In the genomic region with DNA sequence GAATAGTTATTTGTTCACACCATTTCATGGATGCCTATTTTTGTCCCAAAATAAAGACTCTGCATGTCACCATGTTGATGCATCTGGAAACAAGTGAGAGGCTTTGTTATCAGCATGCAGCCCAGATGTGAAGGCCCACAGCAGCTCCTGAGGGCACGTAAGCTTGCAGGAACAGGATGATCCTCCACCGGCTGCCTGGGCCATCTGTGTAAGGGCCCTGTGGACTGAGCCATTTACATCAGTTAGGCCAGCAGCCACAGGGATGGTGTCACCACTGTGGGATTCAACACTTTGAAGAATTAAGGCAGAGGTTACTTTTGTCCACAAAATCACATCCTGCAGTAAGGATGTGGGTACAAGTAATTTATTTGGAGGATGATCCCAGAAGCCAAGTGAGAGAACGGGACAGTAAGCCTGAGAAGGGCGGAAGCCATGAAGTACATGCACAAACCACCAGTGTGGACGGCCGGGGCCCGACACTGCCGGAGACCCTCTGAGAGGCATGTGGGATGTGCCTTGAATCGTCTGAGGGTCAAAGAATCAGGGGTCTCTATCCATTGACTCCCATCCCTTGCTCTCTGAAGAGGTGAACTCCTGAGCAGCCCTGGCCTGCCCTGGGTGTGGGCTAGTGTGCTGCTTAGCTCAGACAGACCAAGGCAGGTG, we compare ENCODE assay signal across 25 cellular contexts.
DNase-seq lines count a peak whose midpoint lies in the region; FAIRE-seq and TF ChIP-seq lines count a peak whose summit lies in the region.
"Had no signal": no experiment of that assay in that cellular context is flagged by ENCODE, and none has a peak within 500 bp of the region (broad histone marks: within the 10 kb centered on the region; RNA-seq: fewer than 3 reads in every experiment).

No MANE protein-coding gene starts in this region.

- no peak overlapping the region for H3K4me3 Mint-ChIP-seq in activated CD4-positive, alpha-beta memory T cell treated with anti-CD3 and anti-CD28 coated beads for 36 hours
- H3K4me3 Mint-ChIP-seq: CD8-positive, alpha-beta T cell; HFFc6 had no signal

- H3K36me3 ChIP-seq in BLaER1 (no peaks in the 10 kb centered on the region), kidney (ENCODE audit: control insufficient read depth in 1 of 2, insufficient read depth in 2 of 2, low read length in 2 of 2) (no peaks in the 10 kb centered on the region)
- H3K36me3 ChIP-seq: BE2C, HAP-1 had no signal

- H3K27ac Mint-ChIP-seq in activated CD4-positive, alpha-beta memory T cell treated with anti-CD3 and anti-CD28 coated beads for 36 hours: no peak overlapping the region
- H3K27ac Mint-ChIP-seq: CD4-positive, CD25-positive, alpha-beta regulatory T cell; CD8-positive, alpha-beta T cell; HFFc6 had no signal

- intact Hi-C loops in kidney (cut with DNase I): no loop called here
- intact Hi-C loops in activated CD4-positive, alpha-beta memory T cell treated with anti-CD3 and anti-CD28 coated beads for 36 hours (cut with micrococcal nuclease): no loop called here

- peaks cover 2% of the 10 kb centered on the region for H3K36me3 Mint-ChIP-seq in activated CD4-positive, alpha-beta memory T cell treated with anti-CD3 and anti-CD28 coated beads for 36 hours
- H3K36me3 Mint-ChIP-seq: CD4-positive, CD25-positive, alpha-beta regulatory T cell; CD8-positive, alpha-beta T cell had no signal

- POLR2A ChIA-PET in activated CD4-positive, alpha-beta memory T cell treated with anti-CD3 and anti-CD28 coated beads for 36 hours (lab: Charles Lee): no interaction called here

- H3K9me3 ChIP-seq in BLaER1 (peaks cover 10% of the 10 kb centered on the region; the same call in 1 of the 2 replicates), kidney (ENCODE audit: control insufficient read depth in 1 of 2, low read length in 2 of 2) (peaks cover 3 to 15% of the 10 kb centered on the region in 2 donors)
- H3K9me3 ChIP-seq: BE2C had no signal

- H3K4me1 ChIP-seq in BLaER1: peaks cover 56% of the 10 kb centered on the region
- no peaks in the 10 kb centered on the region for H3K4me1 ChIP-seq in kidney (ENCODE audit: control insufficient read depth in 1 of 2, insufficient read depth in 1 of 2, low read depth in 1 of 2, low read length in 2 of 2)
- H3K4me1 ChIP-seq: A549, BE2C, Caco-2, HAP-1 had no signal

- DNase-seq in D341Med (ENCODE audit: low spot score) (peak; percentile 8), kidney (peak; percentile 45), NCI-H1092 (lab: John Stamatoyannopoulos, UW) (no peak), middle frontal gyrus (ENCODE audit: extremely low spot score, low spot score) (no peak)
- no peak for DNase-seq in activated CD4-positive, alpha-beta memory T cell treated with anti-CD3 and anti-CD28 coated beads for 36 hours
- DNase-seq: 8988T; ACHN; AML-193; BE2C; Caco-2; CD4-positive, CD25-positive, alpha-beta regulatory T cell; CD8-positive, alpha-beta T cell; DMS 273 treated with DMSO at 0.1 percent for 48 hours; DMS79; EL; GDM1; GOT3; HFFc6 had no signal

- peaks cover 10% of the 10 kb centered on the region for H3K9me3 Mint-ChIP-seq in activated CD4-positive, alpha-beta memory T cell treated with anti-CD3 and anti-CD28 coated beads for 36 hours

- no peak for TF ChIP-seq CTCF in kidney (IDR thresholded peaks at IDR 0.05; ENCODE audit: borderline replicate concordance, extremely low read depth, insufficient read depth)

- H4K20me1 ChIP-seq in BLaER1: no peaks in the 10 kb centered on the region

- CTCF ChIA-PET in activated CD4-positive, alpha-beta memory T cell treated with anti-CD3 and anti-CD28 coated beads for 36 hours (lab: Charles Lee): interaction anchor here (0.6 kb wide), 1 partner anchor 32 kb away, joined by 3 read pairs; no protein-coding TSS in a partner anchor

- no peak overlapping the region for H3K4me3 ChIP-seq in BLaER1
- H3K4me3 ChIP-seq in kidney (ENCODE audit: low read length in 2 of 2): no peak overlapping the region
- H3K4me3 ChIP-seq: A549, GM12878, HAP-1 had no signal

- FAIRE-seq in kidney (lab: Jason Lieb, UNC): no peak
- FAIRE-seq: A549, D721Med, GM12878, H54 had no signal

- H3K9ac ChIP-seq in BLaER1 (0 out of 2 replicates have a peak overlapping the region, but pooled peaks have one; percentile 38), kidney (ENCODE audit: low read length in 2 of 2) (no peak overlapping the region)

- H3K27ac ChIP-seq in BLaER1 (peak overlapping the region; percentile 80), kidney (ENCODE audit: low read depth in 2 of 2, low read length in 2 of 2) (no peak overlapping the region)
- H3K27ac ChIP-seq: A549, C4-2B had no signal

- no peaks in the 10 kb centered on the region for H3K4me1 Mint-ChIP-seq in activated CD4-positive, alpha-beta memory T cell treated with anti-CD3 and anti-CD28 coated beads for 36 hours (ENCODE audit: low read depth)
- H3K4me1 Mint-ChIP-seq: CD4-positive, CD25-positive, alpha-beta regulatory T cell had no signal

- H3K4me2 ChIP-seq in BLaER1: peak overlapping the region; percentile 74
- H3K4me2 ChIP-seq: A549 had no signal

- no peaks in the 10 kb centered on the region for H3K27me3 ChIP-seq in BLaER1
- H3K27me3 ChIP-seq: BE2C had no signal

- peaks cover 5% of the 10 kb centered on the region for H3K27me3 Mint-ChIP-seq in activated CD4-positive, alpha-beta memory T cell treated with anti-CD3 and anti-CD28 coated beads for 36 hours
- H3K27me3 Mint-ChIP-seq: CD4-positive, CD25-positive, alpha-beta regulatory T cell had no signal

Comparison
In these comparisons a context has a peak if more than half of its experiments do, and no peak if none do; other contexts are left out.
1. DNase-seq: peak in D341Med (single experiment) and kidney (single experiment); none in activated CD4-positive, alpha-beta memory T cell treated with anti-CD3 and anti-CD28 coated beads for 36 hours (single experiment), NCI-H1092 (single experiment) and middle frontal gyrus (single experiment).